ENCODE assay signal across 12 cellular contexts in the genomic region with DNA sequence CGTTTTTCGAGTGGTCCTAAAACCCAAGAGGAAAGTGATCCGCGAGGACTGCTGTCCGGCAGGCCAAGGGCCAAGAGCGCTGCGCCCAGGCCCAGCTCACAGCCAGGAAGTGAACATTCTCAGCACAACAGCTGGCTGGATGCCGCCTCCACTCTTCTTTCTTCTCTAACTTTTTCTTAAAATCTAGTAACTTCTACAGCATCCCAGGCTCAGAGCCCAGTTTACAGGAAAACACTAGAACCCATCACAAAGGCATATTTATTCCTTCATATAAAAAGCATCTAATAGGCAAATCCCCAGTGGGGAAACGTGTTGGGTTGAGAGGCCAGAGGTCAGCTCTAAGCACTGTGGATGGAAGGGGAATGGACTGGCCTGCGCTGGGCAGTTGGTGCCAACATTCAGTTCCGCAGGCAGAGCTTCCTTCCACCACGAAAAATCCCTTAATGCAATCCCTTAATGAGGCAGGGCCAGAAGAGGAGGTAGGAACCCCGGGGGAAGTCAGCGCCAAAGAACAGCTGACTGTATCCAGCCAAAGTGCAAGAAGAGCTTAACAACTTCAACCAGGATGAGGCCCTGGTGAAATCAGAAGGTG.
DNase-seq lines count a peak whose midpoint lies in the region; ATAC-seq, FAIRE-seq and TF ChIP-seq lines count a peak whose summit lies in the region.
"Had no signal": no experiment of that assay in that cellular context is flagged by ENCODE, and none has a peak within 500 bp of the region (broad histone marks: within the 10 kb centered on the region; RNA-seq: fewer than 3 reads in every experiment).

No MANE protein-coding gene starts in this region.

- CTCF ChIA-PET in AG04450 (lab: Charles Lee), result interaction anchor here (1.1 to 1.4 kb wide), 2 partner anchors 24 to 31 kb away, joined by 5 to 9 read pairs; no protein-coding TSS in a partner anchor

- H3K4me1 Mint-ChIP-seq in activated T-cell treated with anti-CD3 and anti-CD28 coated beads, Interleukin-2, amount 50 U/mL, for 72 hours (ENCODE audit: low read depth), result no peaks in the 10 kb centered on the region
- H3K4me1 Mint-ChIP-seq: mesothelial cell of epicardium; stimulated activated memory B cell treated with anti-CD40 and anti-IgM and Interleukin-4, amounts not matched to agents 10 μg/mL and 1 μg/mL and 100 μg/mL, for 72 hours had no signal

- peaks cover 18% of the 10 kb centered on the region for H3K27me3 Mint-ChIP-seq in activated T-cell treated with anti-CD3 and anti-CD28 coated beads, Interleukin-2, amount 50 U/mL, for 72 hours (ENCODE audit: low read depth)

- H3K4me3 ChIP-seq in AG04450 (ENCODE audit: low read depth, low read length) (no peak overlapping the region), kidney (ENCODE audit: low read length in 2 of 2) (no peak overlapping the region), gastrocnemius medialis (peak overlapping the region; percentile 13 to 33 (median 19))

- intact Hi-C loops in kidney (cut with DNase I) (no loop called here), gastrocnemius medialis (cut with DNase I; ENCODE audit: low total_unique reads) (loop anchor here (2.0 kb wide), 1 partner anchor 100 kb away; no protein-coding TSS in a partner anchor)

- TF ChIP-seq CTCF in AG04450 (IDR thresholded peaks at IDR 0.05; ENCODE audit: low read depth, low read length) (no peak), kidney (IDR thresholded peaks at IDR 0.05; ENCODE audit: borderline replicate concordance, extremely low read depth, insufficient read depth) (no peak), gastrocnemius medialis (IDR thresholded peaks at IDR 0.05 in 4 of 5, conservative IDR thresholded peaks at IDR 0.05 in 1 of 5) (no peak)

- no peaks in the 10 kb centered on the region for H3K9me3 Mint-ChIP-seq in activated T-cell treated with anti-CD3 and anti-CD28 coated beads, Interleukin-2, amount 50 U/mL, for 72 hours

- no peaks in the 10 kb centered on the region for H3K36me3 Mint-ChIP-seq in activated T-cell treated with anti-CD3 and anti-CD28 coated beads, Interleukin-2, amount 50 U/mL, for 72 hours (ENCODE audit: insufficient read depth in 2 of 2)
- H3K36me3 Mint-ChIP-seq: stimulated activated memory B cell treated with anti-CD40 and anti-IgM and Interleukin-4, amounts not matched to agents 10 μg/mL and 1 μg/mL and 100 μg/mL, for 72 hours had no signal

- H3K36me3 ChIP-seq in kidney (ENCODE audit: control insufficient read depth in 1 of 2, insufficient read depth in 2 of 2, low read length in 2 of 2), result peaks cover 2 to 4% of the 10 kb centered on the region in 2 donors
- H3K36me3 ChIP-seq in gastrocnemius medialis, result no peaks in the 10 kb centered on the region

- DNase-seq in AG04450 (ENCODE audit: low read depth, low spot score) (no peak), kidney (peak; percentile 89), gastrocnemius medialis (peak; percentile 72 to 87), COLO668 (lab: John Stamatoyannopoulos, UW; ENCODE audit: unreplicated experiment) (no peak), RKO (ENCODE audit: low spot score) (no peak)
- DNase-seq in stimulated activated naive CD4-positive, alpha-beta T cell (lab: John Stamatoyannopoulos, UW), result no peak
- no peak for DNase-seq in activated T-cell treated with anti-CD3 and anti-CD28 coated beads, Interleukin-2, amount 50 U/mL, for 72 hours
- DNase-seq: NCI-H526 treated with DMSO at 0.1 percent for 48 hours had no signal

- POLR2A ChIA-PET in AG04450 (lab: Yijun Ruan, JAX), result no interaction called here

- no peak overlapping the region for H3K27ac Mint-ChIP-seq in activated T-cell treated with anti-CD3 and anti-CD28 coated beads, Interleukin-2, amount 50 U/mL, for 72 hours
- H3K27ac Mint-ChIP-seq: mesothelial cell of epicardium; stimulated activated memory B cell treated with anti-CD40 and anti-IgM and Interleukin-4, amounts not matched to agents 10 μg/mL and 1 μg/mL and 100 μg/mL, for 72 hours had no signal

- FAIRE-seq in kidney (lab: Jason Lieb, UNC), result no peak
- FAIRE-seq: colon had no signal

- H3K27me3 ChIP-seq in AG04450 (ENCODE audit: control insufficient read depth, insufficient read depth, low read length) (no peaks in the 10 kb centered on the region), gastrocnemius medialis (no peaks in the 10 kb centered on the region)

- in situ Hi-C loops in gastrocnemius medialis (cut with MboI; ENCODE audit: low sequenced_read_pairs in 4 of 4), result no loop called here

- peak overlapping the region; percentile 31 for H3K27ac ChIP-seq in AG04450 (ENCODE audit: low read depth, low read length)
- H3K27ac ChIP-seq in cingulate gyrus (ENCODE audit: low read depth, low read length), result peak overlapping the region; percentile 81
- peak overlapping the region; percentile 55 to 87 for H3K27ac ChIP-seq in kidney (ENCODE audit: low read depth in 2 of 2, low read length in 2 of 2)
- peak overlapping the region; percentile 90 to 93 (median 91) for H3K27ac ChIP-seq in gastrocnemius medialis

- TF ChIP-seq POLR2A in gastrocnemius medialis (IDR thresholded peaks at IDR 0.05), result peak in 1 of 2 donors; percentile 32

- peak; percentile 62 to 69 for ATAC-seq in gastrocnemius medialis
- ATAC-seq in activated T-cell treated with anti-CD3 and anti-CD28 coated beads, Interleukin-2, amount 50 U/mL, for 72 hours (replicated peaks in 1 of 2), result no peak
- ATAC-seq: stimulated activated memory B cell treated with anti-CD40 and anti-IgM and Interleukin-4, amounts not matched to agents 10 μg/mL and 1 μg/mL and 100 μg/mL, for 72 hours had no signal

- no peak overlapping the region for H3K9ac ChIP-seq in kidney (ENCODE audit: low read length in 2 of 2)

- no peaks in the 10 kb centered on the region; the same call in 1 of the 2 replicates for H3K9me3 ChIP-seq in AG04450 (ENCODE audit: control insufficient read depth, insufficient read depth, low read length)
- H3K9me3 ChIP-seq in kidney (ENCODE audit: control insufficient read depth in 1 of 2, low read length in 2 of 2), result peaks cover 0 to 6% of the 10 kb centered on the region in 2 donors
- H3K9me3 ChIP-seq in gastrocnemius medialis, result no peaks in the 10 kb centered on the region

- H3K4me1 ChIP-seq in kidney (ENCODE audit: control insufficient read depth in 1 of 2, insufficient read depth in 1 of 2, low read depth in 1 of 2, low read length in 2 of 2) (peaks cover 33 to 46% of the 10 kb centered on the region in 2 donors), gastrocnemius medialis (peaks cover 95 to 100% of the 10 kb centered on the region in 2 donors)

- no peak overlapping the region for H3K4me3 Mint-ChIP-seq in activated T-cell treated with anti-CD3 and anti-CD28 coated beads, Interleukin-2, amount 50 U/mL, for 72 hours
- H3K4me3 Mint-ChIP-seq: mesothelial cell of epicardium; stimulated activated memory B cell treated with anti-CD40 and anti-IgM and Interleukin-4, amounts not matched to agents 10 μg/mL and 1 μg/mL and 100 μg/mL, for 72 hours had no signal

Comparison
In these comparisons a context has a peak if more than half of its experiments do, and no peak if none do; other contexts are left out.
1. DNase-seq: peak in kidney (single experiment) and gastrocnemius medialis (2 of 2); none in AG04450 (single experiment), stimulated activated naive CD4-positive, alpha-beta T cell (0 of 6), activated T-cell treated with anti-CD3 and anti-CD28 coated beads, Interleukin-2, amount 50 U/mL, for 72 hours (0 of 2), COLO668 (single experiment) and RKO (single experiment).
2. H3K27ac ChIP-seq: peak in every context shown above with its lines; median percentile 91 in gastrocnemius medialis; 81 in cingulate gyrus; 71 in kidney; 31 in AG04450.
3. H3K4me3 ChIP-seq: peak in gastrocnemius medialis (4 of 4); none in AG04450 (single experiment) and kidney (0 of 2).
4. ATAC-seq: peak in gastrocnemius medialis (2 of 2); none in activated T-cell treated with anti-CD3 and anti-CD28 coated beads, Interleukin-2, amount 50 U/mL, for 72 hours (0 of 2).